18 cellular contexts compared by ENCODE assay signal in the genomic region with DNA sequence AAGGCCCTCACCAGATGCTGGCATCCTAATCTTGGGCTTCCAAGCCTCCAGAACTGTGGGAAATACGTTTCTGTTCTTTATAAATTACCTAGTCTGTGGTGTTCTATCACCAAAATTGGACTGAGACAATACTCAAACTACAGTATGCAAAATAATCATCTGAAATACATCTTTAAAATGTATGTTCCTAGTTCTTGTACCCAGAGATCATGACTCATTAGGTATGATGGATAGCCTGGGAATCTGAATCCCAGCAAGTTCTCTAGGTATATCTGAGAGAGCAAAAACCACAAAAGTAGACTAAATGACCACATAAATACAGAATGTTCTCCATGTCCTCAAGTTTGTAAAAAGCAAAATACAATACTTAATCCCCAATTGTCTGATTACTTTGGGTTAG.
DNase-seq lines count a peak whose midpoint lies in the region; ATAC-seq and TF ChIP-seq lines count a peak whose summit lies in the region.
"Had no signal": no experiment of that assay in that cellular context is flagged by ENCODE, and none has a peak within 500 bp of the region (broad histone marks: within the 10 kb centered on the region; RNA-seq: fewer than 3 reads in every experiment).

No MANE protein-coding gene starts in this region.

- peaks cover 16% of the 10 kb centered on the region for H3K4me1 ChIP-seq in mammary epithelial cell (ENCODE audit: insufficient read depth, low read length)
- H3K4me1 ChIP-seq: HAP-1 had no signal

- no peak overlapping the region for H3K4me3 Mint-ChIP-seq in activated naive CD8-positive, alpha-beta T cell treated with anti-CD3 and anti-CD28 coated beads, Interleukin-2, amount 50 U/mL, for 24 hours
- H3K4me3 Mint-ChIP-seq in naive thymus-derived CD8-positive, alpha-beta T cell, result no peak overlapping the region

- H3K9me3 Mint-ChIP-seq in activated naive CD8-positive, alpha-beta T cell treated with anti-CD3 and anti-CD28 coated beads, Interleukin-2, amount 50 U/mL, for 24 hours, result no peaks in the 10 kb centered on the region
- no peaks in the 10 kb centered on the region for H3K9me3 Mint-ChIP-seq in naive thymus-derived CD8-positive, alpha-beta T cell

- no peaks in the 10 kb centered on the region for H4K20me1 ChIP-seq in mammary epithelial cell (ENCODE audit: insufficient read depth, low read length)

- dilution Hi-C loops in mammary epithelial cell (cut with HindIII; ENCODE audit: low sequenced_read_pairs), result no loop called here

- no peak for ATAC-seq in activated naive CD8-positive, alpha-beta T cell treated with anti-CD3 and anti-CD28 coated beads, Interleukin-2, amount 50 U/mL, for 24 hours
- no peak for ATAC-seq in naive thymus-derived CD8-positive, alpha-beta T cell

- H3K4me3 ChIP-seq in mammary epithelial cell (replicated peaks in 1 of 3; ENCODE audit: insufficient read depth in 1 of 3, low read depth in 2 of 3, low read length in 3 of 3), result no peak overlapping the region
- H3K4me3 ChIP-seq in skeletal muscle cell (ENCODE audit: low read depth, low read length), result no peak overlapping the region
- H3K4me3 ChIP-seq: HAP-1, MG63 had no signal

- POLR2A ChIA-PET in naive thymus-derived CD8-positive, alpha-beta T cell (lab: Charles Lee), result no interaction called here

- peak overlapping the region; percentile 43 for H2AFZ ChIP-seq in mammary epithelial cell (ENCODE audit: low read depth, low read length)

- H3K27me3 Mint-ChIP-seq in activated naive CD8-positive, alpha-beta T cell treated with anti-CD3 and anti-CD28 coated beads, Interleukin-2, amount 50 U/mL, for 24 hours, result peaks cover 3% of the 10 kb centered on the region
- peaks cover 0 to 3% (median 0%) of the 10 kb centered on the region in 5 donors for H3K27me3 Mint-ChIP-seq in naive thymus-derived CD8-positive, alpha-beta T cell

- CTCF ChIA-PET in mammary epithelial cell (lab: Charles Lee; ENCODE audit: low non-redundant PET), result no interaction called here

- DNase-seq in EL, result peak; percentile 21
- DNase-seq in NCI-H226, result peak; percentile 51
- DNase-seq in mammary epithelial cell, result peak; percentile 73
- DNase-seq in skeletal muscle cell (ENCODE audit: low read depth), result peak; percentile 61
- no peak for DNase-seq in activated naive CD8-positive, alpha-beta T cell treated with anti-CD3 and anti-CD28 coated beads, Interleukin-2, amount 50 U/mL, for 24 hours
- no peak for DNase-seq in activated CD8-positive, alpha-beta memory T cell treated with anti-CD3 and anti-CD28 coated beads, Interleukin-2, amount 50 U/mL, for 48 hours
- DNase-seq in naive thymus-derived CD8-positive, alpha-beta T cell, result no peak
- DNase-seq: ACHN, COR-L47, DMS153, KG1, MG63, NCI-H1092, NCI-H146, NCI-H2081 treated with DMSO at 0.1 percent for 48 hours, NCI-H2227 treated with DMSO at 0.1 percent for 48 hours, NCI-H524 treated with DMSO at 0.1 percent for 48 hours had no signal

- WGBS in mammary epithelial cell (ENCODE audit: low coverage, missing lambda C conversion rate), result 38% methylated on average over 1 of the region's 1 CpG

- no peak overlapping the region for H3K9ac ChIP-seq in mammary epithelial cell (ENCODE audit: insufficient read depth, low read length)

- in situ Hi-C loops in mammary epithelial cell (cut with MboI; ENCODE audit: low sequenced_read_pairs in 2 of 2), result no loop called here

- no peaks in the 10 kb centered on the region for H3K27me3 ChIP-seq in mammary epithelial cell (ENCODE audit: insufficient read depth, low read length)
- H3K27me3 ChIP-seq: MG63 had no signal

- no peaks in the 10 kb centered on the region for H3K9me3 ChIP-seq in mammary epithelial cell (replicated peaks; ENCODE audit: insufficient read depth, low read length)
- H3K9me3 ChIP-seq: HAP-1, MG63 had no signal

- no peaks in the 10 kb centered on the region for H3K79me2 ChIP-seq in mammary epithelial cell (ENCODE audit: insufficient read depth, low read length)

- H3K4me1 Mint-ChIP-seq in activated naive CD8-positive, alpha-beta T cell treated with anti-CD3 and anti-CD28 coated beads, Interleukin-2, amount 50 U/mL, for 24 hours, result no peaks in the 10 kb centered on the region
- H3K4me1 Mint-ChIP-seq in naive thymus-derived CD8-positive, alpha-beta T cell, result no peaks in the 10 kb centered on the region

- no peak overlapping the region for H3K27ac Mint-ChIP-seq in activated naive CD8-positive, alpha-beta T cell treated with anti-CD3 and anti-CD28 coated beads, Interleukin-2, amount 50 U/mL, for 24 hours
- no peak overlapping the region for H3K27ac Mint-ChIP-seq in naive thymus-derived CD8-positive, alpha-beta T cell

- intact Hi-C loops in mammary epithelial cell (cut with micrococcal nuclease), result no loop called here

- no peaks in the 10 kb centered on the region for H3K36me3 ChIP-seq in mammary epithelial cell (ENCODE audit: insufficient read depth, low read length)
- H3K36me3 ChIP-seq: HAP-1, MG63 had no signal

- no peak for TF ChIP-seq CTCF in mammary epithelial cell (conservative IDR thresholded peaks at IDR 0.05 in 1 of 2, IDR thresholded peaks at IDR 0.05 in 1 of 2; ENCODE audit: extremely low read depth in 1 of 2, insufficient read depth in 1 of 2, low read depth in 1 of 2, low read length in 2 of 2)

- no peak overlapping the region for H3K27ac ChIP-seq in mammary epithelial cell (ENCODE audit: insufficient read depth, low read depth, low read length)

- no TSS peak for BruUV-seq in mammary epithelial cell (replicated peaks; lab: Mats Ljungman, UMichigan)

- no peaks in the 10 kb centered on the region for H3K36me3 Mint-ChIP-seq in activated naive CD8-positive, alpha-beta T cell treated with anti-CD3 and anti-CD28 coated beads, Interleukin-2, amount 50 U/mL, for 24 hours (ENCODE audit: low read depth)
- H3K36me3 Mint-ChIP-seq in naive thymus-derived CD8-positive, alpha-beta T cell, result no peaks in the 10 kb centered on the region

- peak overlapping the region; percentile 10 for H3K4me2 ChIP-seq in mammary epithelial cell (ENCODE audit: insufficient read depth, low read depth, low read length)

Comparison
In these comparisons a context has a peak if more than half of its experiments do, and no peak if none do; other contexts are left out.
1. DNase-seq: peak in EL (single experiment), NCI-H226 (single experiment), mammary epithelial cell (single experiment) and skeletal muscle cell (single experiment); none in activated naive CD8-positive, alpha-beta T cell treated with anti-CD3 and anti-CD28 coated beads, Interleukin-2, amount 50 U/mL, for 24 hours (single experiment), activated CD8-positive, alpha-beta memory T cell treated with anti-CD3 and anti-CD28 coated beads, Interleukin-2, amount 50 U/mL, for 48 hours (single experiment) and naive thymus-derived CD8-positive, alpha-beta T cell (0 of 10).